In genomic region chr3:89527736-89528335, GRCh38 we compare ENCODE assay signal across 2 cellular contexts.
TF ChIP-seq lines count a peak whose summit lies in the region.

No MANE protein-coding gene starts in this region.

TF ChIP-seq in SK-N-SH, 30 proteins besides CTCF, POLR2A, EP300 and RAD21 (continued from another document):
- TF ChIP-seq IRF3 (IDR thresholded peaks at IDR 0.05; ENCODE audit: low read depth, low read length): no peak
- TF ChIP-seq MAX (IDR thresholded peaks at IDR 0.05; ENCODE audit: low read depth): no peak
- no peak for TF ChIP-seq SMC3 (IDR thresholded peaks at IDR 0.05; ENCODE audit: low read depth, low read length)
- no peak for TF ChIP-seq GABPA (IDR thresholded peaks at IDR 0.05; ENCODE audit: low read depth)
- no peak for TF ChIP-seq RXRA (IDR thresholded peaks at IDR 0.05; ENCODE audit: borderline replicate concordance, low read depth)

TF ChIP-seq in SK-N-SH treated with all-trans-retinoic acid at 6 μM for 48 hours, 23 proteins besides CTCF, POLR2A, EP300 and RAD21 (continued from another document):
- TF ChIP-seq PATZ1 (CRISPR knock-in tag; IDR thresholded peaks at IDR 0.05; ENCODE audit: borderline replicate concordance) (no peak), RARB (CRISPR knock-in tag; IDR thresholded peaks at IDR 0.05) (no peak)
